ENCODE assay signal across 8 cellular contexts in genomic region chr12:31326689-31327659, GRCh38. TPM values are rescaled to one million over a fixed set of nuclear protein-coding genes. Genes with fewer than 3 reads are reported as not detected.
DNase-seq lines count a peak whose midpoint lies in the region; ATAC-seq, FAIRE-seq and TF ChIP-seq lines count a peak whose summit lies in the region.

No MANE protein-coding gene starts in this region.

- intact Hi-C loops in HCT116 (cut with micrococcal nuclease) = no loop called here

- H3K4me2 ChIP-seq in A549 (peak overlapping the region; percentile 86), HCT116 (ENCODE audit: low read length) (peak overlapping the region; percentile 93)

- H3K36me3 ChIP-seq in HCT116 (ENCODE audit: control insufficient read depth in 1 of 2, insufficient read depth in 2 of 2, low read length in 2 of 2) (no peaks in the 10 kb centered on the region), brain microvascular endothelial cell (replicated peaks) (no peaks in the 10 kb centered on the region)

- H2AFZ ChIP-seq in HCT116 (ENCODE audit: low read depth, low read length, poor library complexity, severe bottlenecking) = peak overlapping the region; percentile 62

- POLR2A ChIA-PET in A549 (lab: Yijun Ruan, JAX) = interaction anchor here (0.6 to 1.2 kb wide), 14 partner anchors 7 to 422 kb away, joined by 3 to 11 read pairs (median 4); no protein-coding TSS in a partner anchor
- POLR2A ChIA-PET in HCT116 (lab: Charles Lee) = interaction anchor here (0.5 to 1.1 kb wide), 7 partner anchors 9 to 1911 kb away, joined by 3 to 4 read pairs (median 3); no protein-coding TSS in a partner anchor

- H4K20me1 ChIP-seq in HCT116 (ENCODE audit: insufficient read depth) = peaks cover 7% of the 10 kb centered on the region; the same call in 1 of the 2 replicates

- no peaks in the 10 kb centered on the region for H3K9me2 ChIP-seq in HCT116 (ENCODE audit: insufficient read depth)

- FAIRE-seq in A549 (lab: Jason Lieb, UNC) = no peak

- H3K4me3 ChIP-seq in A549 (peak overlapping the region; percentile 86), HCT116 (replicated peaks in 1 of 2; ENCODE audit: low read depth in 1 of 2, low read length in 2 of 2) (peak overlapping the region; percentile 37 to 92), brain microvascular endothelial cell (ENCODE audit: low read depth, low read length) (peak overlapping the region; percentile 92), mononuclear cell (ENCODE audit: low read length) (peak overlapping the region; percentile 62)

- ATAC-seq in A549 (no peak), HCT116 (no peak), HG02970 (IDR thresholded peaks at IDR 0.05; ENCODE audit: low FRiP score, unreplicated experiment) (no peak)

- in situ Hi-C loops in brain microvascular endothelial cell (cut with HindIII; ENCODE audit: low pct_ligation_motif_present, low sequenced_read_pairs) = no loop called here

- BruUV-seq in HCT116 (replicated peaks; lab: Mats Ljungman, UMichigan) = no TSS peak

- RAD21 ChIA-PET in HCT116 (lab: Charles Lee; ENCODE audit: low non-redundant PET in 1 of 2, low total read pairs in 2 of 2, uncharacterized antibody in 2 of 2, unreplicated experiment in 2 of 2) = no interaction called here

- H3K4me1 ChIP-seq in A549 (peaks cover 17% of the 10 kb centered on the region), HCT116 (ENCODE audit: control insufficient read depth in 1 of 2, insufficient read depth in 2 of 2, low read length in 2 of 2) (peaks cover 12 to 26% of the 10 kb centered on the region in 2 experiments), mononuclear cell (ENCODE audit: insufficient read depth, low read length) (peaks cover 22% of the 10 kb centered on the region)

- TF ChIP-seq POLR2A in A549 (IDR thresholded peaks at IDR 0.05; ENCODE audit: low read length) (no peak), HCT116 (IDR thresholded peaks at IDR 0.05; ENCODE audit: borderline replicate concordance, extremely low read depth, insufficient read depth, insufficient read length) (no peak)

- peak overlapping the region; percentile 42 to 97; a peak in 4 of 6 replicates for H3K27ac ChIP-seq in A549
- H3K27ac ChIP-seq in HCT116 (ENCODE audit: low read depth, low read length) = no peak overlapping the region
- no peak overlapping the region for H3K27ac ChIP-seq in brain microvascular endothelial cell

- TF ChIP-seq RAD21 in A549 (conservative IDR thresholded peaks at IDR 0.05 in 1 of 2, IDR thresholded peaks at IDR 0.05 in 1 of 2) (no peak), HCT116 (IDR thresholded peaks at IDR 0.05; ENCODE audit: low read depth) (no peak)

- TF ChIP-seq EP300 in A549 (IDR thresholded peaks at IDR 0.05) = no peak

- no peak for TF ChIP-seq CTCF in A549 (IDR thresholded peaks at IDR 0.05)
- TF ChIP-seq CTCF in HCT116 (IDR thresholded peaks at IDR 0.05 in 2 of 3, conservative IDR thresholded peaks at IDR 0.05 in 1 of 3; ENCODE audit: borderline replicate concordance in 1 of 3, insufficient read depth in 1 of 3, low read depth in 2 of 3, low read length in 2 of 3) = no peak
- no peak for TF ChIP-seq CTCF in brain microvascular endothelial cell (IDR thresholded peaks at IDR 0.05; ENCODE audit: low read depth, low read length, missing control alignments)

- DNase-seq in A549 (ENCODE audit: low read depth in 1 of 2, low spot score in 1 of 2) (no peak), HCT116 (ENCODE audit: low read depth, low spot score) (no peak), brain microvascular endothelial cell (no peak), NCI-H2029 treated with DMSO at 0.1 percent for 48 hours (lab: John Stamatoyannopoulos, UW) (no peak), SIG-M5 treated with dmso at 0.1 percent for 504 hours (lab: John Stamatoyannopoulos, UW; ENCODE audit: unreplicated experiment) (no peak), mesenteric fat pad (ENCODE audit: low spot score) (no peak)

- CTCF ChIA-PET in A549 (lab: Yijun Ruan, JAX) (interaction anchor here (0.9 to 1.4 kb wide), 2 partner anchors 13 to 27 kb away, joined by 3 to 4 read pairs; no protein-coding TSS in a partner anchor), HCT116 (lab: Charles Lee) (interaction anchor here (1.0 to 1.2 kb wide), 3 partner anchors 10 to 77 kb away, joined by 3 to 5 read pairs (median 4); no protein-coding TSS in a partner anchor)

- H3K27me3 ChIP-seq in HCT116 (ENCODE audit: insufficient read depth, low read length) (no peaks in the 10 kb centered on the region), brain microvascular endothelial cell (replicated peaks) (no peaks in the 10 kb centered on the region), mononuclear cell (ENCODE audit: insufficient read depth, low read length) (no peaks in the 10 kb centered on the region)

- peak overlapping the region; percentile 97 for H3K9ac ChIP-seq in HCT116 (ENCODE audit: low read length)

- WGBS in A549 (ENCODE audit: missing lambda C conversion rate) = 68% methylated on average over 20 of the region's 20 CpGs

- peaks cover 40% of the 10 kb centered on the region for H3K79me2 ChIP-seq in HCT116 (ENCODE audit: insufficient read depth, low read length)

- H3K9me3 ChIP-seq in A549 (no peaks in the 10 kb centered on the region), HCT116 (ENCODE audit: control insufficient read depth in 1 of 2, insufficient read depth in 1 of 2, low read depth in 1 of 2, low read length in 2 of 2) (no peaks in the 10 kb centered on the region), mononuclear cell (ENCODE audit: low read depth, low read length) (no peaks in the 10 kb centered on the region)

TF ChIP-seq in A549, 52 proteins besides CTCF, POLR2A, EP300 and RAD21 (continues in another document):
- TF ChIP-seq FOSB (CRISPR knock-in tag; IDR thresholded peaks at IDR 0.05) (no peak), POLR2AphosphoS2 (conservative IDR thresholded peaks at IDR 0.05; ENCODE audit: low read length) (no peak), ZC3H11A (IDR thresholded peaks at IDR 0.05) (no peak), ZFP36 (IDR thresholded peaks at IDR 0.05; ENCODE audit: borderline replicate concordance, partially characterized antibody) (no peak)
- TF ChIP-seq, protein P1, sequence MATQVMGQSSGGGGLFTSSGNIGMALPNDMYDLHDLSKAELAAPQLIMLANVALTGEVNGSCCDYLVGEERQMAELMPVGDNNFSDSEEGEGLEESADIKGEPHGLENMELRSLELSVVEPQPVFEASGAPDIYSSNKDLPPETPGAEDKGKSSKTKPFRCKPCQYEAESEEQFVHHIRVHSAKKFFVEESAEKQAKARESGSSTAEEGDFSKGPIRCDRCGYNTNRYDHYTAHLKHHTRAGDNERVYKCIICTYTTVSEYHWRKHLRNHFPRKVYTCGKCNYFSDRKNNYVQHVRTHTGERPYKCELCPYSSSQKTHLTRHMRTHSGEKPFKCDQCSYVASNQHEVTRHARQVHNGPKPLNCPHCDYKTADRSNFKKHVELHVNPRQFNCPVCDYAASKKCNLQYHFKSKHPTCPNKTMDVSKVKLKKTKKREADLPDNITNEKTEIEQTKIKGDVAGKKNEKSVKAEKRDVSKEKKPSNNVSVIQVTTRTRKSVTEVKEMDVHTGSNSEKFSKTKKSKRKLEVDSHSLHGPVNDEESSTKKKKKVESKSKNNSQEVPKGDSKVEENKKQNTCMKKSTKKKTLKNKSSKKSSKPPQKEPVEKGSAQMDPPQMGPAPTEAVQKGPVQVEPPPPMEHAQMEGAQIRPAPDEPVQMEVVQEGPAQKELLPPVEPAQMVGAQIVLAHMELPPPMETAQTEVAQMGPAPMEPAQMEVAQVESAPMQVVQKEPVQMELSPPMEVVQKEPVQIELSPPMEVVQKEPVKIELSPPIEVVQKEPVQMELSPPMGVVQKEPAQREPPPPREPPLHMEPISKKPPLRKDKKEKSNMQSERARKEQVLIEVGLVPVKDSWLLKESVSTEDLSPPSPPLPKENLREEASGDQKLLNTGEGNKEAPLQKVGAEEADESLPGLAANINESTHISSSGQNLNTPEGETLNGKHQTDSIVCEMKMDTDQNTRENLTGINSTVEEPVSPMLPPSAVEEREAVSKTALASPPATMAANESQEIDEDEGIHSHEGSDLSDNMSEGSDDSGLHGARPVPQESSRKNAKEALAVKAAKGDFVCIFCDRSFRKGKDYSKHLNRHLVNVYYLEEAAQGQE (IDR thresholded peaks at IDR 0.05) = no peak

TF ChIP-seq in HCT116, 20 proteins besides CTCF, POLR2A, EP300 and RAD21:
- TF ChIP-seq ZFX (IDR thresholded peaks at IDR 0.05) (no peak), SRF (IDR thresholded peaks at IDR 0.05; ENCODE audit: low read depth) (no peak), CBX3 (IDR thresholded peaks at IDR 0.05; ENCODE audit: low read depth) (no peak), EGR1 (IDR thresholded peaks at IDR 0.05; ENCODE audit: low read depth) (no peak)
- TF ChIP-seq, protein P1 (IDR thresholded peaks at IDR 0.05; ENCODE audit: low read depth) = no peak

RNA-seq across cellular contexts. Expression of gene SINHCAF, which starts 1.0 kb away (rescaled TPM):
- polyA plus RNA-seq in A549 (2011; rRNA removed) (81.8 and 106 TPM in 2 replicates), A549 (2017; fragmentation: RNase III; extraction: RNeasy Plus Mini Kit Qiagen cat#74134 plus additional on column Dnase treatment) (38.5 to 39.4 TPM (median 38.8 TPM) in 3 replicates)
- polyA plus RNA-seq in A549 (2012; cell fraction: cytosol; rRNA removed) = 17.5 and 19.7 TPM in 2 replicates
- 8.7 and 14.1 TPM in 2 replicates for polyA plus RNA-seq in A549 (2012; cell fraction: nucleus; rRNA removed)
- 26.9 and 34.8 TPM in 2 replicates for polyA minus RNA-seq in A549 (2011; rRNA and poly(A)+ RNA removed)
- total RNA-seq in HCT116 (2021; ENCODE audit: unreplicated experiment) (179 TPM), mononuclear cell (109 TPM), mesenteric fat pad (21.9 TPM)
- polyA plus RNA-seq in HCT116 (2012) = 46.1 and 56.8 TPM in 2 replicates

Comparison
In these comparisons a context has a peak if more than half of its experiments do, and no peak if none do; other contexts are left out.
1. H3K27ac ChIP-seq: peak in A549 (2 of 2); none in HCT116 (single experiment) and brain microvascular endothelial cell (single experiment).
2. Peak in every context shown above with its lines, with median percentiles within 50 percentile points of each other: H3K4me3 ChIP-seq.